22 cellular contexts compared by ENCODE assay signal in the genomic region with DNA sequence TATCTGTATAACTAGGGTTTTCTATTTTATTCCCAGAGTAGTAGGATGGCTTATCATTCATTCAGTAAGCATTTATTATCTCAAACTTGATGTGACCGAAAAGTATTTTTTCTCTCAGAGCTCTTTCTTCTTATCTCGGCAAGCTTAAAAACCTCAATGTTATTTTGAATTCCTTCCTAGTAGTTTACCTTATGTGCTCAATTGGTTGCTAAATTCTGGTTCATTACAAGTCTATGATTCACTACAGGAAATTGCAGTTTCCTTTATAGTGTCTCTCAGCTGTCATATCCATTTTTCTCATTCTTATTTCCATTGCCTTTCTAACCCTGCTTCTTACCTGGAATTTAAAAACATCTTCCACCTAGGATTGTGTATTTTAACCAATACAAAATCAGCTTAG. TPM values are rescaled to one million over a fixed set of nuclear protein-coding genes. Genes with fewer than 3 reads are reported as not detected.
A peak's percentile ranks its signal among the peaks of the same experiment; 100 is the strongest.
DNase-seq lines count a peak whose midpoint lies in the region; FAIRE-seq and TF ChIP-seq lines count a peak whose summit lies in the region.
"Had no signal": no experiment of that assay in that cellular context is flagged by ENCODE, and none has a peak within 500 bp of the region (broad histone marks: within the 10 kb centered on the region; RNA-seq: fewer than 3 reads in every experiment).

No MANE protein-coding gene starts in this region.

- H3K4me3 Mint-ChIP-seq in endothelial cell (ENCODE audit: unreplicated experiment), result no peak overlapping the region
- H3K4me3 Mint-ChIP-seq: CD8-positive, alpha-beta T cell had no signal

- no peak overlapping the region for H3K27ac ChIP-seq in BLaER1 treated with 17β-estradiol and CSF1 and Interleukin-3, amounts not matched to agents 10 nM and 100 nM
- H3K27ac ChIP-seq: KMS-11 had no signal

- no peak overlapping the region for H3K27ac Mint-ChIP-seq in endothelial cell (ENCODE audit: unreplicated experiment)
- H3K27ac Mint-ChIP-seq: CD8-positive, alpha-beta T cell had no signal

- H3K27me3 Mint-ChIP-seq in endothelial cell (ENCODE audit: unreplicated experiment), result no peaks in the 10 kb centered on the region

- TF ChIP-seq POLR2A in GM12891 (IDR thresholded peaks at IDR 0.05; ENCODE audit: low read depth, low read length), result no peak

- peak overlapping the region in 6 of 11 experiments; percentile 8 to 54 (median 26); a peak in 6 of 22 replicates for H3K4me2 ChIP-seq in BLaER1 treated with 17β-estradiol and CSF1 and Interleukin-3, amounts not matched to agents 10 nM and 100 nM
- H3K4me2 ChIP-seq: KMS-11 had no signal

- peaks cover 0 to 13% (median 7%) of the 10 kb centered on the region in 10 experiments; a peak in 10 of 20 replicates for H3K4me1 ChIP-seq in BLaER1 treated with 17β-estradiol and CSF1 and Interleukin-3, amounts not matched to agents 10 nM and 100 nM
- H3K4me1 ChIP-seq: HAP-1 had no signal

- H3K9me3 ChIP-seq in BLaER1 treated with 17β-estradiol and CSF1 and Interleukin-3, amounts not matched to agents 10 nM and 100 nM (replicated peaks in 1 of 11), result no peaks in the 10 kb centered on the region
- H3K9me3 ChIP-seq: HAP-1 had no signal

- H3K4me3 ChIP-seq in BLaER1 treated with 17β-estradiol and CSF1 and Interleukin-3, amounts not matched to agents 10 nM and 100 nM, result no peak overlapping the region
- H3K4me3 ChIP-seq: HAP-1 had no signal

- H3K27me3 ChIP-seq in BLaER1 treated with 17β-estradiol and CSF1 and Interleukin-3, amounts not matched to agents 10 nM and 100 nM, result no peaks in the 10 kb centered on the region

- no peaks in the 10 kb centered on the region for H3K9me3 Mint-ChIP-seq in endothelial cell (ENCODE audit: unreplicated experiment)
- H3K9me3 Mint-ChIP-seq: CD8-positive, alpha-beta T cell had no signal

- TF ChIP-seq CTCF in endothelial cell (IDR thresholded peaks at IDR 0.05; ENCODE audit: unreplicated experiment), result no peak

- DNase-seq in HCEC 1CT (peak; percentile 4), astrocyte of the hippocampus (ENCODE audit: low read depth, low spot score) (peak; percentile 11), kidney tubule cell (ENCODE audit: low spot score) (peak; percentile 18), endothelial cell (ENCODE audit: low spot score) (no peak), GM12891 (ENCODE audit: insufficient read length, low spot score) (no peak), NCI-H187 treated with DMSO at 0.1 percent for 48 hours (lab: John Stamatoyannopoulos, UW) (no peak)
- DNase-seq: C1 segment of cervical spinal cord; CD8-positive, alpha-beta T cell; GDM1; IMR-90; NCI-H1105; NCI-H146; NCI-H2029 treated with DMSO at 0.1 percent for 48 hours; NCI-H345; NCI-H524; NCI-H774; OCI-M1; SHP77 had no signal

- H3K36me3 Mint-ChIP-seq in endothelial cell (ENCODE audit: low read depth, unreplicated experiment), result no peaks in the 10 kb centered on the region
- H3K36me3 Mint-ChIP-seq: CD8-positive, alpha-beta T cell had no signal

- no peaks in the 10 kb centered on the region for H3K36me3 ChIP-seq in BLaER1 treated with 17β-estradiol and CSF1 and Interleukin-3, amounts not matched to agents 10 nM and 100 nM
- H3K36me3 ChIP-seq: HAP-1 had no signal

- peaks cover 6% of the 10 kb centered on the region for H3K4me1 Mint-ChIP-seq in endothelial cell (ENCODE audit: unreplicated experiment)

- H3K9ac ChIP-seq in BLaER1 treated with 17β-estradiol and CSF1 and Interleukin-3, amounts not matched to agents 10 nM and 100 nM, result no peak overlapping the region
- H3K9ac ChIP-seq: KMS-11 had no signal

- no peak for FAIRE-seq in GM12891 (lab: Jason Lieb, UNC)
- FAIRE-seq: RCC 7860 had no signal

- H4K20me1 ChIP-seq in BLaER1 treated with 17β-estradiol and CSF1 and Interleukin-3, amounts not matched to agents 10 nM and 100 nM, result no peaks in the 10 kb centered on the region

TF ChIP-seq in GM12891, 5 proteins besides CTCF, POLR2A, EP300 and RAD21:
- TF ChIP-seq POLR2AphosphoS5 (IDR thresholded peaks at IDR 0.05; ENCODE audit: low read depth, low read length) (no peak), PAX5 (IDR thresholded peaks at IDR 0.05; ENCODE audit: insufficient read depth, low read length, severe bottlenecking) (no peak), TAF1 (IDR thresholded peaks at IDR 0.05; ENCODE audit: low read depth, low read length) (no peak), POU2F2 (IDR thresholded peaks at IDR 0.05; ENCODE audit: low read depth, low read length) (no peak), SPI1 (IDR thresholded peaks at IDR 0.05; ENCODE audit: low read depth, low read length) (no peak)

RNA-seq across cellular contexts. Expression of gene ICA1, which starts 12.6 kb away (rescaled TPM):
- 91.4 TPM for total RNA-seq in endothelial cell (ENCODE audit: unreplicated experiment)
- polyA plus RNA-seq in GM12891 (2012; ENCODE audit: low read depth, missing spikeins), result 3.7 TPM
- total RNA-seq: IMR-90 had no signal
- polyA plus RNA-seq: IMR-90 had no signal

Comparison
In these comparisons a context has a peak if more than half of its experiments do, and no peak if none do; other contexts are left out.
1. DNase-seq: peak in HCEC 1CT (single experiment), astrocyte of the hippocampus (single experiment) and kidney tubule cell (single experiment); none in endothelial cell (single experiment), GM12891 (single experiment) and NCI-H187 treated with DMSO at 0.1 percent for 48 hours (single experiment).